25 cellular contexts compared by ENCODE assay signal in genomic region chr12:97524812-97525211, GRCh38.
"Had no signal": no experiment of that assay in that cellular context is flagged by ENCODE, and none has a peak within 500 bp of the region (broad histone marks: within the 10 kb centered on the region; RNA-seq: fewer than 3 reads in every experiment).

No MANE protein-coding gene starts in this region.

- H3K27me3 ChIP-seq: stomach, suprapubic skin, testis, thyroid gland, tibial artery, tibial nerve, uterus, vagina had no signal

- ATAC-seq: stimulated activated effector memory CD8-positive, alpha-beta T cell treated with anti-CD3 and anti-CD28 coated beads, Interleukin-12 subunit alpha, Interleukin-12 subunit beta, amount 100 ng/mL, for 72 hours; stimulated activated memory B cell treated with anti-CD40 and anti-IgM and Interleukin-4, amounts not matched to agents 10 μg/mL and 1 μg/mL and 100 μg/mL, for 72 hours; stimulated activated naive B cell treated with anti-CD40 and anti-IgM and Interleukin-4, amounts not matched to agents 10 μg/mL and 1 μg/mL and 100 μg/mL, for 72 hours; stimulated activated naive CD8-positive, alpha-beta T cell treated with anti-CD3 and anti-CD28 coated beads, Interleukin-15, amount 100 ng/mL, for 72 hours; stimulated activated naive CD8-positive, alpha-beta T cell treated with anti-CD3 and anti-CD28 coated beads, Interleukin-15, Interleukin-2, amounts not matched to agents 100 U/mL and 50 U/mL, for 24 hours had no signal

- H3K27ac ChIP-seq: stomach, suprapubic skin, testis, thoracic aorta, tibial artery, tibial nerve, uterus, vagina had no signal

- H3K9me3 ChIP-seq: stomach, suprapubic skin, testis, thoracic aorta, thyroid gland, tibial artery, tibial nerve, uterus, vagina had no signal

- H3K4me3 ChIP-seq: stomach, suprapubic skin, testis, thoracic aorta, thyroid gland, tibial artery, tibial nerve, uterus, vagina had no signal

- DNase-seq: stimulated activated CD4-positive, alpha-beta T cell treated with anti-CD3 and anti-CD28 coated beads, Interleukin-1b, Interleukin-23, amount 100 ng/mL, for 48 hours; stimulated activated CD4-positive, alpha-beta T cell treated with anti-CD3 and anti-CD28 coated beads, Interleukin-2, amount 100 ng/mL, for 24 hours; stimulated activated CD4-positive, alpha-beta T cell treated with anti-CD3 and anti-CD28 coated beads, Interleukin-2, amount 100 ng/mL, for 48 hours; stimulated activated CD4-positive, alpha-beta T cell treated with anti-CD3 and anti-CD28 coated beads, Interleukin-4, amount 100 ng/mL, for 1 hour; stimulated activated CD4-positive, alpha-beta T cell treated with anti-CD3 and anti-CD28 coated beads, Interleukin-4, amount 100 ng/mL, for 24 hours; stimulated activated CD4-positive, alpha-beta T cell treated with anti-CD3 and anti-CD28 coated beads, Interleukin-4, amount 100 ng/mL, for 4 hours; stimulated activated CD8-positive, alpha-beta memory T cell treated with anti-CD3 and anti-CD28 coated beads, Interleukin-4, amount 100 ng/mL, for 48 hours; stimulated activated naive B cell treated with anti-CD40 and anti-IgM and Interleukin-4, amounts not matched to agents 10 μg/mL and 1 μg/mL and 100 μg/mL, for 72 hours; stimulated activated naive CD4-positive, alpha-beta T cell; stimulated activated naive CD4-positive, alpha-beta T cell treated with Interleukin-2 at 50 U/mL for 16 hours; stimulated activated naive CD8-positive, alpha-beta T cell treated with anti-CD3 and anti-CD28 coated beads, Interleukin-15, amount 100 ng/mL, for 72 hours; stimulated activated naive CD8-positive, alpha-beta T cell treated with anti-CD3 and anti-CD28 coated beads, Interleukin-15, Interleukin-2, amounts not matched to agents 100 U/mL and 50 U/mL, for 24 hours; stomach; substantia nigra; testis; thyroid gland; tibial artery; trophoblast cell; uterus had no signal

- H3K36me3 ChIP-seq: stomach, suprapubic skin, thoracic aorta, tibial artery, tibial nerve, uterus, vagina had no signal

- H3K4me1 ChIP-seq: stomach, suprapubic skin, testis, thyroid gland, tibial artery, tibial nerve, uterus, vagina had no signal
